Comparison of ENCODE assay signal across 2 cellular contexts in the genomic region with DNA sequence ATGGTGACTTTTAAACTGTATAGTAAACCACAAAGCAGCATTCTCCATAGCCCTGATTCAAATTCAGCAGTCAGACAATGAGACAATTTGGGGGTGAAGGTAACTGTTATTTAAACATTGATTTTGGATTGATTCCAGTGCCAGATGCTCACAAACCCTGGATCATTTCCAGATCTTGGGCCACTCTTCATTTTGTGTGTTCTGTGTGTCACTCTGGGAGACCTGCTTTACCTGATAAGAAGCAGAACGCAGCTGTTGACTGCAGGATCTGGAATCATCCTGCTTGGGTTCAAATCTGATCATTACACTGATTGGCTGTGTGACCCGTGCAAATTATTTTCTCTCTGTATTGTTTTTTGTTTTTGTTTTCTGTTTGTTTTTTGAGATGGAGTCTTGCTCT.
A peak's percentile ranks its signal among the peaks of the same experiment; 100 is the strongest.
TF ChIP-seq lines count a peak whose summit lies in the region.

No MANE protein-coding gene starts in this region.

TF ChIP-seq in K562, 482 proteins besides CTCF, POLR2A, EP300 and RAD21:
- no peak for TF ChIP-seq RFX5 (IDR thresholded peaks at IDR 0.05; ENCODE audit: low read depth, low read length)
- 0 out of 2 replicates have a peak, but pooled peaks have one; percentile 14 for TF ChIP-seq NFIC (IDR thresholded peaks at IDR 0.05)
- TF ChIP-seq XRCC5 (IDR thresholded peaks at IDR 0.05; ENCODE audit: low read depth, low read length) = no peak
- TF ChIP-seq ZNF79 (CRISPR knock-in tag; IDR thresholded peaks at IDR 0.05; ENCODE audit: low read depth) = no peak
- no peak for TF ChIP-seq TCF3 (CRISPR knock-in tag; IDR thresholded peaks at IDR 0.05)

TF ChIP-seq in HepG2, 621 proteins besides CTCF, POLR2A, EP300 and RAD21:
- no peak for TF ChIP-seq RFXANK (CRISPR knock-in tag; IDR thresholded peaks at IDR 0.05)
- no peak for TF ChIP-seq ZNF724P (CRISPR knock-in tag; IDR thresholded peaks at IDR 0.05; ENCODE audit: borderline replicate concordance)
- no peak for TF ChIP-seq PHF20 (CRISPR knock-in tag; IDR thresholded peaks at IDR 0.05)
- no peak for TF ChIP-seq PTBP1 (IDR thresholded peaks at IDR 0.05; ENCODE audit: low read depth, low read length, poor library complexity, severe bottlenecking)
- no peak for TF ChIP-seq ZNF616 (CRISPR knock-in tag; IDR thresholded peaks at IDR 0.05; ENCODE audit: low read depth)
- no peak for TF ChIP-seq ZNF547 (CRISPR knock-in tag; IDR thresholded peaks at IDR 0.05)
- no peak for TF ChIP-seq ZNF318 (CRISPR knock-in tag; IDR thresholded peaks at IDR 0.05)
- no peak for TF ChIP-seq IRF9 (CRISPR knock-in tag; IDR thresholded peaks at IDR 0.05; ENCODE audit: borderline replicate concordance)
- TF ChIP-seq ZNF83 (CRISPR knock-in tag; IDR thresholded peaks at IDR 0.05; ENCODE audit: borderline replicate concordance) = no peak
- TF ChIP-seq GZF1 (CRISPR knock-in tag; IDR thresholded peaks at IDR 0.05) = no peak
- TF ChIP-seq TGIF2 (CRISPR knock-in tag; IDR thresholded peaks at IDR 0.05) = no peak
- TF ChIP-seq CBX2 (IDR thresholded peaks at IDR 0.05; ENCODE audit: low read depth, low read length) = no peak
- no peak for TF ChIP-seq CBX2 (CRISPR knock-in tag; IDR thresholded peaks at IDR 0.05; ENCODE audit: low read depth)
- no peak for TF ChIP-seq ZNF138 (CRISPR knock-in tag; IDR thresholded peaks at IDR 0.05; ENCODE audit: low read depth)
- no peak for TF ChIP-seq ZNF569 (CRISPR knock-in tag; IDR thresholded peaks at IDR 0.05; ENCODE audit: borderline replicate concordance)
- TF ChIP-seq, protein P1, sequence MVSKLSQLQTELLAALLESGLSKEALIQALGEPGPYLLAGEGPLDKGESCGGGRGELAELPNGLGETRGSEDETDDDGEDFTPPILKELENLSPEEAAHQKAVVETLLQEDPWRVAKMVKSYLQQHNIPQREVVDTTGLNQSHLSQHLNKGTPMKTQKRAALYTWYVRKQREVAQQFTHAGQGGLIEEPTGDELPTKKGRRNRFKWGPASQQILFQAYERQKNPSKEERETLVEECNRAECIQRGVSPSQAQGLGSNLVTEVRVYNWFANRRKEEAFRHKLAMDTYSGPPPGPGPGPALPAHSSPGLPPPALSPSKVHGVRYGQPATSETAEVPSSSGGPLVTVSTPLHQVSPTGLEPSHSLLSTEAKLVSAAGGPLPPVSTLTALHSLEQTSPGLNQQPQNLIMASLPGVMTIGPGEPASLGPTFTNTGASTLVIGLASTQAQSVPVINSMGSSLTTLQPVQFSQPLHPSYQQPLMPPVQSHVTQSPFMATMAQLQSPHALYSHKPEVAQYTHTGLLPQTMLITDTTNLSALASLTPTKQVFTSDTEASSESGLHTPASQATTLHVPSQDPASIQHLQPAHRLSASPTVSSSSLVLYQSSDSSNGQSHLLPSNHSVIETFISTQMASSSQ (IDR thresholded peaks at IDR 0.05; ENCODE audit: low read depth) = no peak
- TF ChIP-seq, protein P1 (CRISPR knock-in tag; IDR thresholded peaks at IDR 0.05; ENCODE audit: borderline replicate concordance) = no peak
- no peak for TF ChIP-seq PITX1 (CRISPR knock-in tag; IDR thresholded peaks at IDR 0.05)
- no peak for TF ChIP-seq ZSCAN31 (CRISPR knock-in tag; IDR thresholded peaks at IDR 0.05; ENCODE audit: low read depth)
- TF ChIP-seq ZNF737 (CRISPR knock-in tag; IDR thresholded peaks at IDR 0.05; ENCODE audit: borderline replicate concordance) = no peak
